ENCODE assay signal across 9 cellular contexts in the genomic region with DNA sequence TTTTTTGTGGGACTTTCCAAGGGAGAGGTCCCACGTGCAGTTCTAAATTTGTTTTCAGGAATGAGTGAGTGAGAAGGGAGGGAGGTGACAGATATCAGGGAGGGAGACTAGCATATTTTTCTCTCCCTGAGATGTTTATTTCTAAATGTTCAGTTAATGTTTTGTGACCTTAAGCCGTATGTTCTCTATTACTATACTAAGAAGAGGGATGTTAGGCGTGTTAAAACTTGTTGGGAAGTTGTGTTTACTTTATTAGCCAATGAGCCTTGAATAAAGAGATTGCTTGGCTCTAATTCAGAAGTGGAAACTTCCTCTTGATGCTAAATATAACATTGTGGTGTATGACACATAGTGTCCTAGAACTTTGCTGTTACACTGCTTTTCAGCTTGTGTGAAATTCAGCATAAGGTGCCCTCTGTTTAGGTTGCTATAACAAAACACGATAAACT. TPM values are rescaled to one million over a fixed set of nuclear protein-coding genes. Genes with fewer than 3 reads are reported as not detected.
DNase-seq lines count a peak whose midpoint lies in the region; ATAC-seq and TF ChIP-seq lines count a peak whose summit lies in the region.
"Had no signal": no experiment of that assay in that cellular context is flagged by ENCODE, and none has a peak within 500 bp of the region (broad histone marks: within the 10 kb centered on the region; RNA-seq: fewer than 3 reads in every experiment).

No MANE protein-coding gene starts in this region.

- no peaks in the 10 kb centered on the region for H3K36me3 ChIP-seq in mesenchymal stem cell (ENCODE audit: control insufficient read depth in 1 of 2, insufficient read depth in 2 of 2, low read depth in 1 of 2, low read length in 2 of 2)
- H3K36me3 ChIP-seq in Karpas-422 (ENCODE audit: insufficient read depth, low read length), result no peaks in the 10 kb centered on the region
- H3K36me3 ChIP-seq in colonic mucosa, result no peaks in the 10 kb centered on the region

- H4K91ac ChIP-seq in mesenchymal stem cell (ENCODE audit: low read length), result no peak overlapping the region

- H3K4me1 Mint-ChIP-seq in activated T-helper 1 cell treated with anti-CD3 and anti-CD28 coated beads, Interleukin-12 subunit alpha, Interleukin-12 subunit beta, Interleukin-2, Interleukin-4 antibody, amounts not matched to agents 30 ng/mL and 10 ng/mL and 1 ng/mL, durations not matched to agents 14 hours and 24 hours and 36 hours (ENCODE audit: low read depth), result peaks cover 5% of the 10 kb centered on the region
- peaks cover 4% of the 10 kb centered on the region for H3K4me1 Mint-ChIP-seq in activated CD4-positive, alpha-beta memory T cell treated with anti-CD3 and anti-CD28 coated beads for 36 hours (ENCODE audit: low read depth)
- H3K4me1 Mint-ChIP-seq: activated naive CD8-positive, alpha-beta T cell treated with anti-CD3 and anti-CD28 coated beads, Interleukin-2, amount 10 ng/mL, durations not matched to agents 7 days and 5 days had no signal

- H3K79me2 ChIP-seq in Karpas-422 (ENCODE audit: low read length), result no peaks in the 10 kb centered on the region

- no peak overlapping the region for H2BK12ac ChIP-seq in mesenchymal stem cell (ENCODE audit: low read length in 2 of 2)

- H3K4ac ChIP-seq in mesenchymal stem cell (ENCODE audit: low read depth in 1 of 2, low read length in 2 of 2), result no peak overlapping the region

- intact Hi-C loops in activated T-helper 1 cell treated with anti-CD3 and anti-CD28 coated beads, Interleukin-12 subunit alpha, Interleukin-12 subunit beta, Interleukin-2, Interleukin-4 antibody, amounts not matched to agents 30 ng/mL and 10 ng/mL and 1 ng/mL, durations not matched to agents 14 hours and 24 hours and 36 hours (cut with micrococcal nuclease), result no loop called here
- intact Hi-C loops in activated CD4-positive, alpha-beta memory T cell treated with anti-CD3 and anti-CD28 coated beads for 36 hours (cut with micrococcal nuclease), result no loop called here
- intact Hi-C loops in colonic mucosa (cut with DNase I), result no loop called here

- no peak overlapping the region for H3K4me3 Mint-ChIP-seq in activated T-helper 1 cell treated with anti-CD3 and anti-CD28 coated beads, Interleukin-12 subunit alpha, Interleukin-12 subunit beta, Interleukin-2, Interleukin-4 antibody, amounts not matched to agents 30 ng/mL and 10 ng/mL and 1 ng/mL, durations not matched to agents 14 hours and 24 hours and 36 hours
- no peak overlapping the region for H3K4me3 Mint-ChIP-seq in activated CD4-positive, alpha-beta memory T cell treated with anti-CD3 and anti-CD28 coated beads for 36 hours
- H3K4me3 Mint-ChIP-seq: activated naive CD8-positive, alpha-beta T cell treated with anti-CD3 and anti-CD28 coated beads, Interleukin-2, amount 10 ng/mL, durations not matched to agents 7 days and 5 days had no signal

- H2AFZ ChIP-seq in mesenchymal stem cell (ENCODE audit: low read depth, low read length) (no peak overlapping the region), Karpas-422 (ENCODE audit: low read length) (no peak overlapping the region)

- peak overlapping the region in 1 of 2 experiments; percentile 27 for H3K4me3 ChIP-seq in mesenchymal stem cell (ENCODE audit: insufficient read depth in 1 of 2, low read depth in 1 of 2, low read length in 2 of 2)
- no peak overlapping the region for H3K4me3 ChIP-seq in Karpas-422 (ENCODE audit: low read length)
- H3K4me3 ChIP-seq in colonic mucosa, result no peak overlapping the region

- no peaks in the 10 kb centered on the region for H3K27me3 Mint-ChIP-seq in activated T-helper 1 cell treated with anti-CD3 and anti-CD28 coated beads, Interleukin-12 subunit alpha, Interleukin-12 subunit beta, Interleukin-2, Interleukin-4 antibody, amounts not matched to agents 30 ng/mL and 10 ng/mL and 1 ng/mL, durations not matched to agents 14 hours and 24 hours and 36 hours (ENCODE audit: insufficient read depth)
- peaks cover 7% of the 10 kb centered on the region for H3K27me3 Mint-ChIP-seq in activated CD4-positive, alpha-beta memory T cell treated with anti-CD3 and anti-CD28 coated beads for 36 hours

- TF ChIP-seq CTCF in colonic mucosa (IDR thresholded peaks at IDR 0.05), result no peak

- H3K27ac Mint-ChIP-seq in activated T-helper 1 cell treated with anti-CD3 and anti-CD28 coated beads, Interleukin-12 subunit alpha, Interleukin-12 subunit beta, Interleukin-2, Interleukin-4 antibody, amounts not matched to agents 30 ng/mL and 10 ng/mL and 1 ng/mL, durations not matched to agents 14 hours and 24 hours and 36 hours, result peak overlapping the region; percentile 4
- no peak overlapping the region for H3K27ac Mint-ChIP-seq in activated CD4-positive, alpha-beta memory T cell treated with anti-CD3 and anti-CD28 coated beads for 36 hours
- H3K27ac Mint-ChIP-seq: activated naive CD8-positive, alpha-beta T cell treated with anti-CD3 and anti-CD28 coated beads, Interleukin-2, amount 10 ng/mL, durations not matched to agents 7 days and 5 days had no signal

- H4K8ac ChIP-seq in mesenchymal stem cell (ENCODE audit: low read length), result no peak overlapping the region

- H2BK15ac ChIP-seq in mesenchymal stem cell (ENCODE audit: low read depth, poor library complexity, severe bottlenecking), result no peak overlapping the region

- H2AK5ac ChIP-seq in mesenchymal stem cell (ENCODE audit: low read length, severe bottlenecking), result no peak overlapping the region

- H3K9me3 Mint-ChIP-seq in activated T-helper 1 cell treated with anti-CD3 and anti-CD28 coated beads, Interleukin-12 subunit alpha, Interleukin-12 subunit beta, Interleukin-2, Interleukin-4 antibody, amounts not matched to agents 30 ng/mL and 10 ng/mL and 1 ng/mL, durations not matched to agents 14 hours and 24 hours and 36 hours, result peaks cover 10% of the 10 kb centered on the region
- H3K9me3 Mint-ChIP-seq in activated CD4-positive, alpha-beta memory T cell treated with anti-CD3 and anti-CD28 coated beads for 36 hours, result peaks cover 12% of the 10 kb centered on the region

- H3K4me2 ChIP-seq in mesenchymal stem cell (ENCODE audit: low read length, poor library complexity, severe bottlenecking) (no peak overlapping the region), Karpas-422 (ENCODE audit: low read depth, low read length, poor library complexity, severe bottlenecking) (no peak overlapping the region)

- H3K36me3 Mint-ChIP-seq in activated T-helper 1 cell treated with anti-CD3 and anti-CD28 coated beads, Interleukin-12 subunit alpha, Interleukin-12 subunit beta, Interleukin-2, Interleukin-4 antibody, amounts not matched to agents 30 ng/mL and 10 ng/mL and 1 ng/mL, durations not matched to agents 14 hours and 24 hours and 36 hours (ENCODE audit: low read depth), result no peaks in the 10 kb centered on the region
- H3K36me3 Mint-ChIP-seq in activated CD4-positive, alpha-beta memory T cell treated with anti-CD3 and anti-CD28 coated beads for 36 hours, result peaks cover 4% of the 10 kb centered on the region
- H3K36me3 Mint-ChIP-seq: activated naive CD8-positive, alpha-beta T cell treated with anti-CD3 and anti-CD28 coated beads, Interleukin-2, amount 10 ng/mL, durations not matched to agents 7 days and 5 days had no signal

- H3K79me1 ChIP-seq in mesenchymal stem cell (replicated peaks; ENCODE audit: low read length, poor library complexity, severe bottlenecking), result no peaks in the 10 kb centered on the region

- no peak overlapping the region for H3K27ac ChIP-seq in mesenchymal stem cell (ENCODE audit: low read length, poor library complexity, severe bottlenecking)
- H3K27ac ChIP-seq in Karpas-422 (ENCODE audit: low read length), result no peak overlapping the region
- no peak overlapping the region for H3K27ac ChIP-seq in colonic mucosa

- POLR2A ChIA-PET in activated CD4-positive, alpha-beta memory T cell treated with anti-CD3 and anti-CD28 coated beads for 36 hours (lab: Charles Lee), result no interaction called here

- H3K23ac ChIP-seq in mesenchymal stem cell (ENCODE audit: low read length in 2 of 2), result no peak overlapping the region

- H3K18ac ChIP-seq in mesenchymal stem cell (ENCODE audit: low read depth in 1 of 2, low read length in 2 of 2), result no peak overlapping the region

- no peak overlapping the region for H2BK120ac ChIP-seq in mesenchymal stem cell (ENCODE audit: low read depth, low read length)

- no peaks in the 10 kb centered on the region for H3K9me3 ChIP-seq in mesenchymal stem cell (ENCODE audit: control insufficient read depth, low read length)
- no peaks in the 10 kb centered on the region for H3K9me3 ChIP-seq in Karpas-422 (ENCODE audit: low read length)
- H3K9me3 ChIP-seq in colonic mucosa, result no peaks in the 10 kb centered on the region

- H3K27me3 ChIP-seq in mesenchymal stem cell (ENCODE audit: control insufficient read depth in 1 of 2, insufficient read depth in 1 of 2, low read length in 2 of 2) (no peaks in the 10 kb centered on the region), Karpas-422 (ENCODE audit: low read length) (no peaks in the 10 kb centered on the region), colonic mucosa (no peaks in the 10 kb centered on the region)

- H4K20me1 ChIP-seq in Karpas-422 (ENCODE audit: insufficient read depth, low read depth, low read length), result no peaks in the 10 kb centered on the region

- no peaks in the 10 kb centered on the region for H3K9me2 ChIP-seq in Karpas-422 (replicated peaks; ENCODE audit: insufficient read depth, low read length)

- H3K14ac ChIP-seq in mesenchymal stem cell (ENCODE audit: low read length in 2 of 2), result no peak overlapping the region

- H3K9ac ChIP-seq in mesenchymal stem cell (ENCODE audit: low read length) (peak overlapping the region; percentile 65), Karpas-422 (ENCODE audit: low read length) (no peak overlapping the region), colonic mucosa (ENCODE audit: low read depth in 2 of 2, low read length in 2 of 2) (no peak overlapping the region)

- WGBS in mesenchymal stem cell, result 2% methylated on average over 2 of the region's 4 CpGs

- CTCF ChIA-PET in activated CD4-positive, alpha-beta memory T cell treated with anti-CD3 and anti-CD28 coated beads for 36 hours (lab: Charles Lee), result no interaction called here

- DNase-seq in GM03348 (ENCODE audit: low spot score) (peak; percentile 30), mesenchymal stem cell (peak; percentile 96), cerebellar nuclear complex (lab: John Stamatoyannopoulos, UW) (no peak), Karpas-422 (no peak), colonic mucosa (no peak)
- DNase-seq in activated T-helper 1 cell treated with anti-CD3 and anti-CD28 coated beads, Interleukin-12 subunit alpha, Interleukin-12 subunit beta, Interleukin-2, Interleukin-4 antibody, amounts not matched to agents 30 ng/mL and 10 ng/mL and 1 ng/mL, durations not matched to agents 14 hours and 24 hours and 36 hours (ENCODE audit: low spot score), result no peak
- no peak for DNase-seq in activated CD4-positive, alpha-beta memory T cell treated with anti-CD3 and anti-CD28 coated beads for 36 hours
- DNase-seq: activated naive CD8-positive, alpha-beta T cell treated with anti-CD3 and anti-CD28 coated beads, Interleukin-2, amount 10 ng/mL, durations not matched to agents 7 days and 5 days had no signal

- H3K4me1 ChIP-seq in mesenchymal stem cell (ENCODE audit: control insufficient read depth, insufficient read depth, low read depth, low read length) (no peaks in the 10 kb centered on the region), Karpas-422 (ENCODE audit: low read length) (no peaks in the 10 kb centered on the region), colonic mucosa (no peaks in the 10 kb centered on the region)

- peak; percentile 56 for ATAC-seq in HG03196 (IDR thresholded peaks at IDR 0.05; ENCODE audit: unreplicated experiment)

- no peak overlapping the region for H2BK5ac ChIP-seq in mesenchymal stem cell (ENCODE audit: low read depth, low read length, poor library complexity, severe bottlenecking)

RNA-seq across cellular contexts. Expression of gene DNAH11, which starts 37.3 kb away (rescaled TPM):
- total RNA-seq in activated T-helper 1 cell treated with anti-CD3 and anti-CD28 coated beads, Interleukin-12 subunit alpha, Interleukin-12 subunit beta, Interleukin-2, Interleukin-4 antibody, amounts not matched to agents 30 ng/mL and 10 ng/mL and 1 ng/mL, durations not matched to agents 14 hours and 24 hours and 36 hours, result 1.3 and 1.7 TPM in 2 replicates
- 0.11 TPM for polyA plus RNA-seq in mesenchymal stem cell (2013, experiment 1 of 2)
- 0.10 TPM for polyA plus RNA-seq in mesenchymal stem cell (2013, experiment 2 of 2)
- total RNA-seq in activated CD4-positive, alpha-beta memory T cell treated with anti-CD3 and anti-CD28 coated beads for 36 hours, result under 1 TPM; 0.31 to 0.61 TPM
- total RNA-seq in Karpas-422 (2014; rRNA removed; shearing (Covaris generic); ENCODE audit: low replicate concordance), result 0.04 TPM in 1 of 2 replicates, not detected in the other
- total RNA-seq in colonic mucosa, result under 1 TPM; 0.05 to 0.32 TPM

Comparison
In these comparisons a context has a peak if more than half of its experiments do, and no peak if none do; other contexts are left out.
1. DNase-seq: peak in GM03348 (single experiment) and mesenchymal stem cell (single experiment); none in activated T-helper 1 cell treated with anti-CD3 and anti-CD28 coated beads, Interleukin-12 subunit alpha, Interleukin-12 subunit beta, Interleukin-2, Interleukin-4 antibody, amounts not matched to agents 30 ng/mL and 10 ng/mL and 1 ng/mL, durations not matched to agents 14 hours and 24 hours and 36 hours (single experiment), cerebellar nuclear complex (0 of 2), activated CD4-positive, alpha-beta memory T cell treated with anti-CD3 and anti-CD28 coated beads for 36 hours (single experiment), Karpas-422 (single experiment) and colonic mucosa (single experiment).